ENCODE assay signal across 8 cellular contexts in the genomic region with DNA sequence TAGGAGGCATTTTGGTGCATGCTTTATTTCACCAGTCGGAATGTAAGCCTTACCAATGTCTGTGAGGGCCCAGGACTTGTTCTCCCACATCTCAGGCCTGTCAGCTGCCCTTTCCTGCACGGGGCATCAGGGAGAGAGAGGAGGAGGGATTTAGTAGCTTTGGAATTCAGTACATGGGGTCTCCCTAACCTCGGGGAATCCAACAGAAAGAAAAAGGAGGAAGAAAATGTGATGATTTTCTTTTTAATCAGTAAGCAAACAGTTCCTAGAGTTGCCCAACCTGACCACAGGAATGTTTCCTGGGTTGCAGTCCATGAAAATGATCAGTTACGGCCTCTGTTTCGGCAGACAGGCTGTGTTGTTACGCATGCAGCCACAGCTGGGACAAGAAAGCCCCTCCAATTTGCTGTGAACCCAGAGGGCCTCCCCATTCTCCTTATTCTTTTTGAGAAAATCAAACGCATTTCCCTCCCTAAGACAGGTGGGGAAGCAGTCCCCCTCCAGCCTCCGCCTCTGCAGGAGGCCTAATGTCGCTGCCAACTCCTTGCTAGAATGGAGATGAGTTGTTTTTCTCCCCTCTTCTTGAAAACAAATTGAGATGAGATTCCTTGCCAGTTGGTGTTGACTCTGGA. TPM values are rescaled to one million over a fixed set of nuclear protein-coding genes. Genes with fewer than 3 reads are reported as not detected.
DNase-seq lines count a peak whose midpoint lies in the region; ATAC-seq and TF ChIP-seq lines count a peak whose summit lies in the region.

No MANE protein-coding gene starts in this region.

- no peaks in the 10 kb centered on the region for H4K20me1 ChIP-seq in PC-3 (ENCODE audit: low read length)
- H4K20me1 ChIP-seq in fibroblast of lung (ENCODE audit: control insufficient read depth, extremely low read depth, insufficient read depth, low read length): no peaks in the 10 kb centered on the region

- no peaks in the 10 kb centered on the region for H3K27me3 Mint-ChIP-seq in osteocyte (ENCODE audit: unreplicated experiment)
- H3K27me3 Mint-ChIP-seq in activated T-helper 1 cell treated with anti-CD3 and anti-CD28 coated beads, Interleukin-12 subunit alpha, Interleukin-12 subunit beta, Interleukin-2, Interleukin-4 antibody, amounts not matched to agents 30 ng/mL and 10 ng/mL and 1 ng/mL, durations not matched to agents 14 hours and 24 hours and 36 hours (ENCODE audit: insufficient read depth): peaks cover 6% of the 10 kb centered on the region

- H3K79me2 ChIP-seq in PC-3 (ENCODE audit: low read length): peaks cover 46% of the 10 kb centered on the region
- H3K79me2 ChIP-seq in fibroblast of lung (ENCODE audit: control insufficient read depth, insufficient read depth, low read length): no peaks in the 10 kb centered on the region

- TF ChIP-seq CTCF in PC-3 (conservative IDR thresholded peaks at IDR 0.05; ENCODE audit: low read depth, low read length) (no peak), fibroblast of lung (conservative IDR thresholded peaks at IDR 0.05 in 1 of 2, IDR thresholded peaks at IDR 0.05 in 1 of 2; ENCODE audit: low read depth in 1 of 2, low read length in 2 of 2) (no peak), osteocyte (IDR thresholded peaks at IDR 0.05) (no peak)

- H3F3A ChIP-seq in PC-3 (ENCODE audit: low read length, unreplicated experiment): no peaks in the 10 kb centered on the region

- POLR2A ChIA-PET in PC-3 (lab: Charles Lee; ENCODE audit: unreplicated experiment): interaction anchor here (0.6 kb wide), 1 partner anchor 15 kb away, joined by 5 read pairs; no protein-coding TSS in a partner anchor

- H3K36me3 ChIP-seq in PC-3 (ENCODE audit: low read depth, low read length): no peaks in the 10 kb centered on the region; the same call in 1 of the 2 replicates
- H3K36me3 ChIP-seq in fibroblast of lung (ENCODE audit: control insufficient read depth, insufficient read depth, low read length): no peaks in the 10 kb centered on the region

- peak overlapping the region; percentile 39; the same call in 1 of the 2 replicates for H3K4me3 ChIP-seq in PC-3 (ENCODE audit: low read length)
- H3K4me3 ChIP-seq in fibroblast of lung (replicated peaks in 1 of 4; ENCODE audit: control extremely low read depth in 1 of 4, insufficient read depth in 1 of 4, low read depth in 3 of 4, low read length in 4 of 4): no peak overlapping the region
- H3K4me3 ChIP-seq in right cardiac atrium (ENCODE audit: low read length): no peak overlapping the region

- peak; percentile 80 for DNase-seq in EH (ENCODE audit: low read depth)
- peak; percentile 85 for DNase-seq in PC-3
- DNase-seq in fibroblast of lung (ENCODE audit: low read depth in 2 of 2): peak; percentile 72 to 94
- DNase-seq in osteocyte (ENCODE audit: extremely low spot score, unreplicated experiment): no peak
- no peak for DNase-seq in NCI-H1048 (lab: John Stamatoyannopoulos, UW)
- DNase-seq in SKM-1 (lab: John Stamatoyannopoulos, UW; ENCODE audit: unreplicated experiment): no peak
- no peak for DNase-seq in right cardiac atrium
- DNase-seq in activated T-helper 1 cell treated with anti-CD3 and anti-CD28 coated beads, Interleukin-12 subunit alpha, Interleukin-12 subunit beta, Interleukin-2, Interleukin-4 antibody, amounts not matched to agents 30 ng/mL and 10 ng/mL and 1 ng/mL, durations not matched to agents 14 hours and 24 hours and 36 hours (ENCODE audit: low spot score): no peak

- 68% methylated on average over 9 of the region's 9 CpGs for WGBS in right cardiac atrium

- no peaks in the 10 kb centered on the region for H3K27me3 ChIP-seq in PC-3 (ENCODE audit: low read length)
- H3K27me3 ChIP-seq in fibroblast of lung (ENCODE audit: control insufficient read depth, insufficient read depth, low read length): peaks cover 2% of the 10 kb centered on the region
- H3K27me3 ChIP-seq in right cardiac atrium (ENCODE audit: control insufficient read depth, insufficient read depth): no peaks in the 10 kb centered on the region

- no peaks in the 10 kb centered on the region for H3K9me2 ChIP-seq in PC-3 (replicated peaks; ENCODE audit: low read length)

- no peak overlapping the region for H3K9ac ChIP-seq in PC-3 (ENCODE audit: low read length)
- H3K9ac ChIP-seq in fibroblast of lung (ENCODE audit: insufficient read depth, low read length): no peak overlapping the region

- H3K27ac ChIP-seq in PC-3 (ENCODE audit: low read length) (peak overlapping the region; percentile 57), fibroblast of lung (ENCODE audit: insufficient read depth, low read length) (no peak overlapping the region), right cardiac atrium (ENCODE audit: low read length) (no peak overlapping the region)

- H3K4me3 Mint-ChIP-seq in osteocyte (ENCODE audit: unreplicated experiment): no peak overlapping the region
- H3K4me3 Mint-ChIP-seq in activated T-helper 1 cell treated with anti-CD3 and anti-CD28 coated beads, Interleukin-12 subunit alpha, Interleukin-12 subunit beta, Interleukin-2, Interleukin-4 antibody, amounts not matched to agents 30 ng/mL and 10 ng/mL and 1 ng/mL, durations not matched to agents 14 hours and 24 hours and 36 hours: no peak overlapping the region

- no peaks in the 10 kb centered on the region for H3K9me3 Mint-ChIP-seq in osteocyte (ENCODE audit: unreplicated experiment)
- no peaks in the 10 kb centered on the region for H3K9me3 Mint-ChIP-seq in activated T-helper 1 cell treated with anti-CD3 and anti-CD28 coated beads, Interleukin-12 subunit alpha, Interleukin-12 subunit beta, Interleukin-2, Interleukin-4 antibody, amounts not matched to agents 30 ng/mL and 10 ng/mL and 1 ng/mL, durations not matched to agents 14 hours and 24 hours and 36 hours

- H3K4me1 ChIP-seq in PC-3 (ENCODE audit: insufficient read depth, low read length): peaks cover 41% of the 10 kb centered on the region
- no peaks in the 10 kb centered on the region for H3K4me1 ChIP-seq in fibroblast of lung (ENCODE audit: control insufficient read depth, extremely low read depth, insufficient read depth, low read length)
- no peaks in the 10 kb centered on the region for H3K4me1 ChIP-seq in right cardiac atrium (ENCODE audit: control insufficient read depth, insufficient read depth, low read length)

- peak overlapping the region; percentile 92 for H3K27ac Mint-ChIP-seq in osteocyte (ENCODE audit: unreplicated experiment)
- no peak overlapping the region for H3K27ac Mint-ChIP-seq in activated T-helper 1 cell treated with anti-CD3 and anti-CD28 coated beads, Interleukin-12 subunit alpha, Interleukin-12 subunit beta, Interleukin-2, Interleukin-4 antibody, amounts not matched to agents 30 ng/mL and 10 ng/mL and 1 ng/mL, durations not matched to agents 14 hours and 24 hours and 36 hours

- H3K9me3 ChIP-seq in PC-3 (ENCODE audit: low read length) (no peaks in the 10 kb centered on the region), fibroblast of lung (ENCODE audit: control insufficient read depth, insufficient read depth, low read depth, low read length) (no peaks in the 10 kb centered on the region), right cardiac atrium (ENCODE audit: control insufficient read depth, low read length) (no peaks in the 10 kb centered on the region)

- no TSS peak for BruUV-seq in PC-3 (replicated peaks; lab: Mats Ljungman, UMichigan)

- CTCF ChIA-PET in PC-3 (lab: Charles Lee): no interaction called here

- peaks cover 42% of the 10 kb centered on the region for H3K4me1 Mint-ChIP-seq in osteocyte (ENCODE audit: unreplicated experiment)
- no peaks in the 10 kb centered on the region for H3K4me1 Mint-ChIP-seq in activated T-helper 1 cell treated with anti-CD3 and anti-CD28 coated beads, Interleukin-12 subunit alpha, Interleukin-12 subunit beta, Interleukin-2, Interleukin-4 antibody, amounts not matched to agents 30 ng/mL and 10 ng/mL and 1 ng/mL, durations not matched to agents 14 hours and 24 hours and 36 hours (ENCODE audit: low read depth)

- ATAC-seq in PC-3: peak; percentile 80
- ATAC-seq in right cardiac atrium: no peak

- H3K4me2 ChIP-seq in PC-3 (ENCODE audit: low read length): peak overlapping the region; percentile 68
- no peak overlapping the region for H3K4me2 ChIP-seq in fibroblast of lung (ENCODE audit: extremely low read depth, insufficient read depth, low read length)

- H3K36me3 Mint-ChIP-seq in osteocyte (ENCODE audit: unreplicated experiment): no peaks in the 10 kb centered on the region
- H3K36me3 Mint-ChIP-seq in activated T-helper 1 cell treated with anti-CD3 and anti-CD28 coated beads, Interleukin-12 subunit alpha, Interleukin-12 subunit beta, Interleukin-2, Interleukin-4 antibody, amounts not matched to agents 30 ng/mL and 10 ng/mL and 1 ng/mL, durations not matched to agents 14 hours and 24 hours and 36 hours (ENCODE audit: low read depth): no peaks in the 10 kb centered on the region

- intact Hi-C loops in PC-3 (cut with micrococcal nuclease): no loop called here
- intact Hi-C loops in right cardiac atrium (cut with DNase I): no loop called here
- intact Hi-C loops in activated T-helper 1 cell treated with anti-CD3 and anti-CD28 coated beads, Interleukin-12 subunit alpha, Interleukin-12 subunit beta, Interleukin-2, Interleukin-4 antibody, amounts not matched to agents 30 ng/mL and 10 ng/mL and 1 ng/mL, durations not matched to agents 14 hours and 24 hours and 36 hours (cut with micrococcal nuclease): no loop called here

- H2AFZ ChIP-seq in PC-3 (ENCODE audit: low read length) (no peak overlapping the region), fibroblast of lung (ENCODE audit: low read length) (no peak overlapping the region)

RNA-seq across cellular contexts. Expression of a gene that starts 53.1 kb away (rescaled TPM):
- total RNA-seq in PC-3 (2014; rRNA removed) (9.4 and 17.7 TPM in 2 replicates), fibroblast of lung (22.6 and 29.9 TPM in 2 replicates), osteocyte (11.9 and 13.4 TPM in 2 replicates), right cardiac atrium (10 to 100 TPM in 2 of 4 donors, 1 to 10 TPM in 2; 8.8 to 11.5 (median 10.0) TPM)
- polyA plus RNA-seq in fibroblast of lung (6.5 and 8.6 TPM in 2 replicates), right cardiac atrium (2.1 TPM)
- polyA plus RNA-seq in fibroblast of lung (2012): 6.7 and 10.0 TPM in 2 replicates
- polyA minus RNA-seq in fibroblast of lung (ENCODE audit: low replicate concordance): 51.1 and 130 TPM in 2 replicates
- 34.1 and 35.5 TPM in 2 replicates for total RNA-seq in activated T-helper 1 cell treated with anti-CD3 and anti-CD28 coated beads, Interleukin-12 subunit alpha, Interleukin-12 subunit beta, Interleukin-2, Interleukin-4 antibody, amounts not matched to agents 30 ng/mL and 10 ng/mL and 1 ng/mL, durations not matched to agents 14 hours and 24 hours and 36 hours

RNA-seq across cellular contexts. Expression of a gene that starts 53.2 kb away (rescaled TPM):
- total RNA-seq in PC-3 (2014; rRNA removed) (100 and 124 TPM in 2 replicates), fibroblast of lung (under 0.01 TPM in 1 of 2 replicates, not detected in the other), osteocyte (0.21 TPM in 1 of 2 replicates, not detected in the other), right cardiac atrium (not detected)
- polyA plus RNA-seq in fibroblast of lung (0.02 and 0.24 TPM in 2 replicates), right cardiac atrium (0.14 TPM)
- not detected in 2 replicates for polyA plus RNA-seq in fibroblast of lung (2012)
- polyA minus RNA-seq in fibroblast of lung (ENCODE audit: low replicate concordance): not detected in 2 replicates
- total RNA-seq in activated T-helper 1 cell treated with anti-CD3 and anti-CD28 coated beads, Interleukin-12 subunit alpha, Interleukin-12 subunit beta, Interleukin-2, Interleukin-4 antibody, amounts not matched to agents 30 ng/mL and 10 ng/mL and 1 ng/mL, durations not matched to agents 14 hours and 24 hours and 36 hours: 0.64 and 2.2 TPM in 2 replicates

Comparison
In these comparisons a context has a peak if more than half of its experiments do, and no peak if none do; other contexts are left out.
1. DNase-seq: peak in EH (single experiment), PC-3 (single experiment) and fibroblast of lung (2 of 2); none in osteocyte (single experiment), NCI-H1048 (single experiment), SKM-1 (single experiment), right cardiac atrium (0 of 3) and activated T-helper 1 cell treated with anti-CD3 and anti-CD28 coated beads, Interleukin-12 subunit alpha, Interleukin-12 subunit beta, Interleukin-2, Interleukin-4 antibody, amounts not matched to agents 30 ng/mL and 10 ng/mL and 1 ng/mL, durations not matched to agents 14 hours and 24 hours and 36 hours (single experiment).
2. RNA of a gene that starts 53.2 kb away (total RNA-seq): 100 to 124 TPM in PC-3; 0.64 to 2.2 TPM in activated T-helper 1 cell treated with anti-CD3 and anti-CD28 coated beads, Interleukin-12 subunit alpha, Interleukin-12 subunit beta, Interleukin-2, Interleukin-4 antibody, amounts not matched to agents 30 ng/mL and 10 ng/mL and 1 ng/mL, durations not matched to agents 14 hours and 24 hours and 36 hours, not detected in right cardiac atrium, under 0.01 TPM in fibroblast of lung and 0.21 TPM in osteocyte; every median in the first group is over 10 times any median in the second.